34 cellular contexts compared by ENCODE assay signal in genomic region chr15:60339236-60339635, GRCh38.
"Had no signal": no experiment of that assay in that cellular context is flagged by ENCODE, and none has a peak within 500 bp of the region (broad histone marks: within the 10 kb centered on the region; RNA-seq: fewer than 3 reads in every experiment).

No MANE protein-coding gene starts in this region.

- H3K9me3 ChIP-seq: neutrophil, ovary, right atrium auricular region, right lobe of liver, sigmoid colon, spleen, suprapubic skin, testis, tibial artery, transverse colon, upper lobe of right lung, vagina had no signal

- H3K4me1 ChIP-seq: right atrium auricular region, sigmoid colon, spleen, suprapubic skin, testis, transverse colon, upper lobe of right lung had no signal

- H3K27me3 Mint-ChIP-seq: progenitor cell of endocrine pancreas had no signal

- H3K4me3 Mint-ChIP-seq: naive thymus-derived CD4-positive, alpha-beta T cell; natural killer cell; nephron; neural crest cell; stimulated activated memory B cell treated with anti-CD40 and anti-IgM and Interleukin-4, amounts not matched to agents 10 μg/mL and 1 μg/mL and 100 μg/mL, for 72 hours; stimulated activated naive CD8-positive, alpha-beta T cell treated with anti-CD3 and anti-CD28 coated beads, Interleukin-15, amount 100 ng/mL, for 72 hours; type B pancreatic cell had no signal

- H3K9me3 Mint-ChIP-seq: naive thymus-derived CD4-positive, alpha-beta T cell; natural killer cell; nephron; neural crest cell; stimulated activated memory B cell treated with anti-CD40 and anti-IgM and Interleukin-4, amounts not matched to agents 10 μg/mL and 1 μg/mL and 100 μg/mL, for 72 hours had no signal

- H3K36me3 ChIP-seq: neutrophil, ovary, right atrium auricular region, right lobe of liver, sigmoid colon, suprapubic skin, tibial artery, transverse colon, upper lobe of right lung, vagina had no signal

- DNase-seq: naive thymus-derived CD4-positive, alpha-beta T cell; natural killer cell; nucleus accumbens; ovary; posterior cingulate gyrus; retina; right lobe of liver; sigmoid colon; spleen; stimulated activated CD4-positive, alpha-beta T cell treated with anti-CD3 and anti-CD28 coated beads, Interleukin-12 subunit alpha, Interleukin-12 subunit beta, amount 100 ng/mL, for 4 hours; stimulated activated CD4-positive, alpha-beta T cell treated with anti-CD3 and anti-CD28 coated beads, Interleukin-1b, Interleukin-23, amount 100 ng/mL, for 48 hours; stimulated activated CD4-positive, alpha-beta T cell treated with anti-CD3 and anti-CD28 coated beads, Interleukin-4, amount 100 ng/mL, for 1 hour; stimulated activated CD4-positive, alpha-beta T cell treated with anti-CD3 and anti-CD28 coated beads, Interleukin-4, amount 100 ng/mL, for 4 hours; stimulated activated CD8-positive, alpha-beta memory T cell treated with anti-CD3 and anti-CD28 coated beads, Interleukin-4, amount 100 ng/mL, for 48 hours; stimulated activated naive CD4-positive, alpha-beta T cell; stimulated activated naive CD8-positive, alpha-beta T cell treated with anti-CD3 and anti-CD28 coated beads, Interleukin-15, amount 100 ng/mL, for 72 hours; stimulated activated naive CD8-positive, alpha-beta T cell treated with anti-CD3 and anti-CD28 coated beads, Interleukin-15, Interleukin-2, amounts not matched to agents 100 U/mL and 50 U/mL, for 24 hours; substantia nigra; testis; tibial artery; transverse colon; upper lobe of right lung had no signal

- H3K4me3 ChIP-seq: ovary, right atrium auricular region, right lobe of liver, sigmoid colon, skin epidermis, smooth muscle cell, spleen, suprapubic skin, testis, tibial artery, transverse colon, upper lobe of right lung, vagina had no signal

- H3K4me1 Mint-ChIP-seq: neural crest cell; stimulated activated memory B cell treated with anti-CD40 and anti-IgM and Interleukin-4, amounts not matched to agents 10 μg/mL and 1 μg/mL and 100 μg/mL, for 72 hours had no signal

- ATAC-seq: naive thymus-derived CD4-positive, alpha-beta T cell; natural killer cell; stimulated activated memory B cell treated with anti-CD40 and anti-IgM and Interleukin-4, amounts not matched to agents 10 μg/mL and 1 μg/mL and 100 μg/mL, for 72 hours; stimulated activated naive CD8-positive, alpha-beta T cell treated with anti-CD3 and anti-CD28 coated beads, Interleukin-15, amount 100 ng/mL, for 72 hours; stimulated activated naive CD8-positive, alpha-beta T cell treated with anti-CD3 and anti-CD28 coated beads, Interleukin-15, Interleukin-2, amounts not matched to agents 100 U/mL and 50 U/mL, for 24 hours; upper lobe of right lung had no signal

- H3K27ac Mint-ChIP-seq: natural killer cell; nephron; progenitor cell of endocrine pancreas; stimulated activated memory B cell treated with anti-CD40 and anti-IgM and Interleukin-4, amounts not matched to agents 10 μg/mL and 1 μg/mL and 100 μg/mL, for 72 hours; stimulated activated naive CD8-positive, alpha-beta T cell treated with anti-CD3 and anti-CD28 coated beads, Interleukin-15, amount 100 ng/mL, for 72 hours had no signal

- H3K36me3 Mint-ChIP-seq: natural killer cell, type B pancreatic cell had no signal

- H3K27me3 ChIP-seq: ovary, right atrium auricular region, right lobe of liver, sigmoid colon, spleen, suprapubic skin, testis, tibial artery, transverse colon, upper lobe of right lung, vagina had no signal

- H3K27ac ChIP-seq: neutrophil, ovary, parathyroid adenoma, right atrium auricular region, right lobe of liver, sigmoid colon, skin epidermis, spleen, suprapubic skin, testis, tibial artery, transverse colon, upper lobe of right lung, vagina had no signal
